Comparison of ENCODE assay signal across 28 cellular contexts in genomic region chr4:61838072-61838471, GRCh38.
"Had no signal": no experiment of that assay in that cellular context is flagged by ENCODE, and none has a peak within 500 bp of the region (broad histone marks: within the 10 kb centered on the region; RNA-seq: fewer than 3 reads in every experiment).

No MANE protein-coding gene starts in this region.

- H3K36me3 ChIP-seq: ascending aorta, Peyer's patch, SJCRH30 had no signal

- H3K27me3 ChIP-seq: ascending aorta, body of pancreas, Peyer's patch, SJCRH30 had no signal

- H3K27ac ChIP-seq: ascending aorta, body of pancreas, Peyer's patch, RWPE1, SJCRH30 had no signal

- DNase-seq: activated CD4-positive, alpha-beta T cell treated with anti-CD3 and anti-CD28 coated beads for 48 hours; activated CD4-positive, alpha-beta T cell treated with anti-CD3 and anti-CD28 coated beads, Interleukin-2, amount 50 U/mL, for 4 hours; activated CD4-positive, CD25-positive, alpha-beta regulatory T cell treated with anti-CD3 and anti-CD28 coated beads, Interleukin-2, amount 50 U/mL, for 72 hours; activated CD8-positive, alpha-beta memory T cell treated with anti-CD3 and anti-CD28 coated beads, Interleukin-2, amount 10 ng/mL, durations not matched to agents 7 days and 5 days; activated effector memory CD4-positive, alpha-beta T cell treated with Interleukin-2 at 50 U/mL for 16 hours; activated naive CD4-positive, alpha-beta T cell; activated naive CD8-positive, alpha-beta T cell treated with anti-CD3 and anti-CD28 coated beads, Interleukin-2, amount 50 U/mL, for 24 hours; activated T-cell treated with anti-CD3 and anti-CD28 coated beads, Interleukin-2, amount 50 U/mL, for 24 hours; amniotic stem cell; body of pancreas; MM.1S; NCI-H1105 treated with DMSO at 0.1 percent for 48 hours; NCI-H1436 treated with DMSO at 0.1 percent for 48 hours; NCI-H187; NCI-H2081; NCI-H510A treated with DMSO at 0.1 percent for 48 hours; NCI-H69; NK-92 treated with Interleukin-12 subunit alpha and Interleukin-12 subunit beta, amount 100 ng/mL, for 24 hours; Peyer's patch; Right ventricle myocardium superior; SJCRH30; SK-N-SH; T-helper 1 cell had no signal

- H3K36me3 Mint-ChIP-seq: activated CD8-positive, alpha-beta memory T cell treated with anti-CD3 and anti-CD28 coated beads, Interleukin-2, amount 10 ng/mL, durations not matched to agents 7 days and 5 days; activated naive CD4-positive, alpha-beta T cell treated with anti-CD3 and anti-CD28 coated beads, Interleukin-2, amount 50 U/mL, for 72 hours had no signal

- H3K4me3 Mint-ChIP-seq: activated CD8-positive, alpha-beta memory T cell treated with anti-CD3 and anti-CD28 coated beads, Interleukin-2, amount 10 ng/mL, durations not matched to agents 7 days and 5 days; activated naive CD8-positive, alpha-beta T cell treated with anti-CD3 and anti-CD28 coated beads, Interleukin-2, amount 50 U/mL, for 24 hours; activated T-cell treated with anti-CD3 and anti-CD28 coated beads, Interleukin-2, amount 50 U/mL, for 24 hours; activated T-helper 1 cell treated with anti-CD3 and anti-CD28 coated beads, Interleukin-12 subunit alpha, Interleukin-12 subunit beta, Interleukin-2, Interleukin-4 antibody, amounts not matched to agents 30 ng/mL and 10 ng/mL and 1 ng/mL, durations not matched to agents 14 hours and 24 hours and 36 hours; central memory CD8-positive, alpha-beta T cell had no signal

- H3K27me3 Mint-ChIP-seq: activated CD8-positive, alpha-beta memory T cell treated with anti-CD3 and anti-CD28 coated beads, Interleukin-2, amount 10 ng/mL, durations not matched to agents 7 days and 5 days; activated naive CD8-positive, alpha-beta T cell treated with anti-CD3 and anti-CD28 coated beads, Interleukin-2, amount 50 U/mL, for 24 hours; activated T-cell treated with anti-CD3 and anti-CD28 coated beads, Interleukin-2, amount 50 U/mL, for 24 hours; central memory CD8-positive, alpha-beta T cell had no signal

- H3K4me1 Mint-ChIP-seq: activated CD8-positive, alpha-beta memory T cell treated with anti-CD3 and anti-CD28 coated beads, Interleukin-2, amount 10 ng/mL, durations not matched to agents 7 days and 5 days; activated naive CD8-positive, alpha-beta T cell treated with anti-CD3 and anti-CD28 coated beads, Interleukin-2, amount 50 U/mL, for 24 hours; central memory CD8-positive, alpha-beta T cell had no signal

- H3K4me3 ChIP-seq: ascending aorta, body of pancreas, Peyer's patch, SJCRH30 had no signal

- H3K4me1 ChIP-seq: ascending aorta, body of pancreas, Peyer's patch, SJCRH30 had no signal

- H3K9ac ChIP-seq: SK-N-SH had no signal

- H3K9me3 ChIP-seq: ascending aorta, body of pancreas, Peyer's patch, SJCRH30, SK-N-SH had no signal

- H3K27ac Mint-ChIP-seq: activated CD8-positive, alpha-beta memory T cell treated with anti-CD3 and anti-CD28 coated beads, Interleukin-2, amount 10 ng/mL, durations not matched to agents 7 days and 5 days; activated naive CD4-positive, alpha-beta T cell treated with anti-CD3 and anti-CD28 coated beads, Interleukin-2, amount 50 U/mL, for 72 hours; activated naive CD8-positive, alpha-beta T cell treated with anti-CD3 and anti-CD28 coated beads, Interleukin-2, amount 50 U/mL, for 24 hours; activated T-cell treated with anti-CD3 and anti-CD28 coated beads, Interleukin-2, amount 50 U/mL, for 24 hours; activated T-helper 1 cell treated with anti-CD3 and anti-CD28 coated beads, Interleukin-12 subunit alpha, Interleukin-12 subunit beta, Interleukin-2, Interleukin-4 antibody, amounts not matched to agents 30 ng/mL and 10 ng/mL and 1 ng/mL, durations not matched to agents 14 hours and 24 hours and 36 hours had no signal
